19 cellular contexts compared by ENCODE assay signal in genomic region chr7:28549998-28550397, GRCh38.
DNase-seq lines count a peak whose midpoint lies in the region; ATAC-seq and TF ChIP-seq lines count a peak whose summit lies in the region.
"Had no signal": no experiment of that assay in that cellular context is flagged by ENCODE, and none has a peak within 500 bp of the region (broad histone marks: within the 10 kb centered on the region; RNA-seq: fewer than 3 reads in every experiment).

No MANE protein-coding gene starts in this region.

- WGBS in mesenchymal stem cell = 86% methylated on average over 1 of the region's 2 CpGs

- H3K4me3 Mint-ChIP-seq in GM23338 (no peak overlapping the region), WTC11 (no peak overlapping the region)
- H3K4me3 Mint-ChIP-seq: CD4-positive, alpha-beta memory T cell had no signal

- H3K9me3 ChIP-seq in mesenchymal stem cell (ENCODE audit: control insufficient read depth, low read length) = peaks cover 6% of the 10 kb centered on the region
- H3K9me3 ChIP-seq: HAP-1 had no signal

- H3K4me1 ChIP-seq in GM23338 (ENCODE audit: insufficient read depth) (no peaks in the 10 kb centered on the region), mesenchymal stem cell (ENCODE audit: control insufficient read depth, insufficient read depth, low read depth, low read length) (peaks cover 4% of the 10 kb centered on the region)
- H3K4me1 ChIP-seq: A549, HAP-1 had no signal

- no peaks in the 10 kb centered on the region for H3K79me2 ChIP-seq in GM23338 (replicated peaks; ENCODE audit: insufficient read depth)

- H2AFZ ChIP-seq in GM23338 (peak overlapping the region; percentile 69), mesenchymal stem cell (ENCODE audit: low read depth, low read length) (no peak overlapping the region)
- H2AFZ ChIP-seq: GM23248 had no signal

- H3K9me3 Mint-ChIP-seq in GM23338 = peaks cover 12% of the 10 kb centered on the region; the same call in 2 of the 3 replicates
- peaks cover 26% of the 10 kb centered on the region for H3K9me3 Mint-ChIP-seq in WTC11

- H3K4me3 ChIP-seq in GM23338 (no peak overlapping the region), mesenchymal stem cell (ENCODE audit: insufficient read depth in 1 of 2, low read depth in 1 of 2, low read length in 2 of 2) (no peak overlapping the region)
- H3K4me3 ChIP-seq: A549, GM12878, GM23248, HAP-1 had no signal

- DNase-seq in GM23338 (ENCODE audit: low spot score) (no peak), WTC11 (ENCODE audit: low spot score) (no peak), mesenchymal stem cell (no peak), COLO829 (ENCODE audit: low spot score) (no peak), pons (ENCODE audit: low spot score) (no peak)
- DNase-seq: 8988T; ACHN; AML-193; C1 segment of cervical spinal cord; CD4-positive, alpha-beta memory T cell; DMS79; EL; GDM1; GM23248 had no signal

- H3K4me1 Mint-ChIP-seq in GM23338 = peaks cover 7% of the 10 kb centered on the region
- peaks cover 10% of the 10 kb centered on the region for H3K4me1 Mint-ChIP-seq in WTC11
- H3K4me1 Mint-ChIP-seq: CD4-positive, alpha-beta memory T cell had no signal

- H3K4me2 ChIP-seq in GM23338 (no peak overlapping the region), mesenchymal stem cell (ENCODE audit: low read length, poor library complexity, severe bottlenecking) (no peak overlapping the region)
- H3K4me2 ChIP-seq: A549 had no signal

- no peak overlapping the region for H2BK12ac ChIP-seq in mesenchymal stem cell (ENCODE audit: low read length in 2 of 2)

- H3K23ac ChIP-seq in mesenchymal stem cell (ENCODE audit: low read length in 2 of 2) = no peak overlapping the region

- H3K36me3 ChIP-seq in GM23338 (ENCODE audit: insufficient read depth) (peaks cover 5% of the 10 kb centered on the region; the same call in 1 of the 2 replicates), mesenchymal stem cell (ENCODE audit: control insufficient read depth in 1 of 2, insufficient read depth in 2 of 2, low read depth in 1 of 2, low read length in 2 of 2) (no peaks in the 10 kb centered on the region)
- H3K36me3 ChIP-seq: HAP-1 had no signal

- no peak overlapping the region for H2BK15ac ChIP-seq in mesenchymal stem cell (ENCODE audit: low read depth, poor library complexity, severe bottlenecking)

- no peak overlapping the region for H4K8ac ChIP-seq in mesenchymal stem cell (ENCODE audit: low read length)

- no peaks in the 10 kb centered on the region for H3K36me3 Mint-ChIP-seq in GM23338 (ENCODE audit: low read depth)
- peaks cover 15% of the 10 kb centered on the region for H3K36me3 Mint-ChIP-seq in WTC11
- H3K36me3 Mint-ChIP-seq: CD4-positive, alpha-beta memory T cell had no signal

- H3K9ac ChIP-seq in mesenchymal stem cell (ENCODE audit: low read length) = no peak overlapping the region
- H3K9ac ChIP-seq: GM23248 had no signal

- H3K4ac ChIP-seq in mesenchymal stem cell (ENCODE audit: low read depth in 1 of 2, low read length in 2 of 2) = no peak overlapping the region

- no peak for TF ChIP-seq CTCF in GM23338 (conservative IDR thresholded peaks at IDR 0.05; ENCODE audit: low read depth in 2 of 2)
- no peak for TF ChIP-seq CTCF in WTC11 (IDR thresholded peaks at IDR 0.05)

- H3K27me3 ChIP-seq in GM23338 (ENCODE audit: insufficient read depth) = no peaks in the 10 kb centered on the region
- H3K27me3 ChIP-seq in mesenchymal stem cell (ENCODE audit: control insufficient read depth in 1 of 2, insufficient read depth in 1 of 2, low read length in 2 of 2) = no peaks in the 10 kb centered on the region

- H2AK5ac ChIP-seq in mesenchymal stem cell (ENCODE audit: low read length, severe bottlenecking) = peak overlapping the region; percentile 27

- no peaks in the 10 kb centered on the region for H4K20me1 ChIP-seq in GM23338 (replicated peaks; ENCODE audit: insufficient read depth)

- peaks cover 11% of the 10 kb centered on the region for H3K9me2 ChIP-seq in GM23338 (ENCODE audit: insufficient read depth)

- H4K91ac ChIP-seq in mesenchymal stem cell (ENCODE audit: low read length) = no peak overlapping the region

- H3K27ac Mint-ChIP-seq in GM23338 = no peak overlapping the region
- no peak overlapping the region for H3K27ac Mint-ChIP-seq in WTC11

- H3K27ac ChIP-seq in GM23338 (ENCODE audit: low read depth) (no peak overlapping the region), mesenchymal stem cell (ENCODE audit: low read length, poor library complexity, severe bottlenecking) (no peak overlapping the region)
- H3K27ac ChIP-seq: A549, GM23248 had no signal

- H3K18ac ChIP-seq in mesenchymal stem cell (ENCODE audit: low read depth in 1 of 2, low read length in 2 of 2) = no peak overlapping the region

- CTCF ChIA-PET in WTC11 (lab: Charles Lee) = interaction anchor here (1.5 kb wide), 1 partner anchor 78 kb away, joined by 3 read pairs; no protein-coding TSS in a partner anchor

- no peak overlapping the region for H2BK5ac ChIP-seq in mesenchymal stem cell (ENCODE audit: low read depth, low read length, poor library complexity, severe bottlenecking)

- no peaks in the 10 kb centered on the region for H3F3A ChIP-seq in GM23338 (replicated peaks; ENCODE audit: low read depth)

- POLR2A ChIA-PET in WTC11 (lab: Charles Lee) = no interaction called here

- no peaks in the 10 kb centered on the region for H3K27me3 Mint-ChIP-seq in GM23338 (ENCODE audit: insufficient read depth, low read depth, poor library complexity)
- no peaks in the 10 kb centered on the region for H3K27me3 Mint-ChIP-seq in WTC11 (ENCODE audit: low read depth)

- ATAC-seq in GM23338 (no peak), WTC11 (no peak), GM18498 (IDR thresholded peaks at IDR 0.05; ENCODE audit: unreplicated experiment) (no peak), GM18502 (IDR thresholded peaks at IDR 0.05; ENCODE audit: poor library complexity, unreplicated experiment) (no peak)
- ATAC-seq: A549, GM12878 had no signal

- peaks cover 1% of the 10 kb centered on the region for H3K79me1 ChIP-seq in mesenchymal stem cell (replicated peaks; ENCODE audit: low read length, poor library complexity, severe bottlenecking)

- no peak overlapping the region for H2BK120ac ChIP-seq in mesenchymal stem cell (ENCODE audit: low read depth, low read length)

- H3K14ac ChIP-seq in mesenchymal stem cell (ENCODE audit: low read length in 2 of 2) = no peak overlapping the region

TF ChIP-seq in GM23338, 12 proteins besides CTCF, POLR2A, EP300 and RAD21 (continues in another document):
- TF ChIP-seq JUNB (IDR thresholded peaks at IDR 0.05; ENCODE audit: unreplicated experiment) = no peak
- no peak for TF ChIP-seq EZH2phosphoT487 (IDR thresholded peaks at IDR 0.05; ENCODE audit: unreplicated experiment)
- no peak for TF ChIP-seq ZNF331 (CRISPR knock-in tag; IDR thresholded peaks at IDR 0.05; ENCODE audit: low read depth)
- no peak for TF ChIP-seq CREB1 (CRISPR knock-in tag; IDR thresholded peaks at IDR 0.05; ENCODE audit: low read depth)
- TF ChIP-seq ETS1 (IDR thresholded peaks at IDR 0.05) = no peak

TF ChIP-seq in WTC11, 78 proteins besides CTCF, POLR2A, EP300 and RAD21:
- TF ChIP-seq CREM (CRISPR knock-in tag; IDR thresholded peaks at IDR 0.05) = no peak
- peak; percentile 58; the same call in 1 of the 2 replicates for TF ChIP-seq ZNF512 (CRISPR knock-in tag; IDR thresholded peaks at IDR 0.05; ENCODE audit: borderline replicate concordance)
